32 cellular contexts compared by ENCODE assay signal in genomic region chr3:46375214-46375613, GRCh38. TPM values are rescaled to one million over a fixed set of nuclear protein-coding genes. Genes with fewer than 3 reads are reported as not detected.
DNase-seq lines count a peak whose midpoint lies in the region; ATAC-seq and TF ChIP-seq lines count a peak whose summit lies in the region.
"Had no signal": no experiment of that assay in that cellular context is flagged by ENCODE, and none has a peak within 500 bp of the region (broad histone marks: within the 10 kb centered on the region; RNA-seq: fewer than 3 reads in every experiment).

No MANE protein-coding gene starts in this region.

- H3K27me3 Mint-ChIP-seq in activated CD4-positive, alpha-beta T cell treated with anti-CD3 and anti-CD28 coated beads, Interleukin-2, amount 10 ng/mL, durations not matched to agents 24 days and 14 days, result peaks cover 30% of the 10 kb centered on the region
- no peaks in the 10 kb centered on the region for H3K27me3 Mint-ChIP-seq in CD4-positive, alpha-beta memory T cell
- H3K27me3 Mint-ChIP-seq in T-cell (no peaks in the 10 kb centered on the region), MCF 10A (ENCODE audit: insufficient read depth, unreplicated experiment) (peaks cover 43% of the 10 kb centered on the region)
- no peaks in the 10 kb centered on the region for H3K27me3 Mint-ChIP-seq in effector memory CD8-positive, alpha-beta T cell

- peaks cover 67% of the 10 kb centered on the region for H3K4me1 ChIP-seq in CD4-positive, alpha-beta memory T cell (ENCODE audit: insufficient read depth, low read length)
- peaks cover 4% of the 10 kb centered on the region for H3K4me1 ChIP-seq in psoas muscle
- H3K4me1 ChIP-seq: foreskin keratinocyte, right lobe of liver, tibial artery, vagina had no signal

- no peak overlapping the region for H3K4me3 ChIP-seq in CD4-positive, alpha-beta memory T cell (ENCODE audit: low read length in 2 of 2)
- H3K4me3 ChIP-seq in psoas muscle, result no peak overlapping the region
- H3K4me3 ChIP-seq: esophagus squamous epithelium, PC-9, right lobe of liver, tibial artery, vagina had no signal

- no peak for TF ChIP-seq CTCF in psoas muscle (IDR thresholded peaks at IDR 0.05)
- TF ChIP-seq CTCF in MCF 10A (IDR thresholded peaks at IDR 0.05; ENCODE audit: unreplicated experiment), result no peak

- H3K27me3 ChIP-seq in CD4-positive, alpha-beta memory T cell (ENCODE audit: insufficient read depth, low read length), result no peaks in the 10 kb centered on the region
- no peaks in the 10 kb centered on the region for H3K27me3 ChIP-seq in psoas muscle (ENCODE audit: insufficient read depth in 3 of 3, low read length in 2 of 3)
- H3K27me3 ChIP-seq: right lobe of liver, spleen, vagina had no signal

- ATAC-seq in T-cell (replicated peaks in 1 of 4) (no peak), psoas muscle (no peak), HG03342 (IDR thresholded peaks at IDR 0.05; ENCODE audit: unreplicated experiment) (no peak)
- ATAC-seq in effector memory CD8-positive, alpha-beta T cell (replicated peaks), result no peak
- ATAC-seq: foreskin keratinocyte, heart left ventricle, right lobe of liver had no signal

- intact Hi-C loops in activated CD4-positive, alpha-beta T cell treated with anti-CD3 and anti-CD28 coated beads, Interleukin-2, amount 10 ng/mL, durations not matched to agents 24 days and 14 days (cut with micrococcal nuclease), result loop anchor here (10.0 kb wide), 2 partner anchors 510 to 610 kb away; no protein-coding TSS in a partner anchor
- intact Hi-C loops in CD4-positive, alpha-beta memory T cell (cut with micrococcal nuclease), result loop anchor here (10.0 kb wide), 1 partner anchor 610 kb away; no protein-coding TSS in a partner anchor
- intact Hi-C loops in psoas muscle (cut with DNase I) (loop anchor here in 1 of 2 donors (5.0 kb wide), 3 partner anchors 228 to 433 kb away; partner anchors contain the start of gene CXCR6), MCF 10A (cut with micrococcal nuclease) (loop anchor here (10.0 kb wide), 1 partner anchor 610 kb away; no protein-coding TSS in a partner anchor)

- H3K36me3 ChIP-seq in CD4-positive, alpha-beta memory T cell (ENCODE audit: insufficient read depth, low read length), result no peaks in the 10 kb centered on the region
- H3K36me3 ChIP-seq in psoas muscle (ENCODE audit: insufficient read depth in 1 of 2, low read depth in 1 of 2), result no peaks in the 10 kb centered on the region
- H3K36me3 ChIP-seq: esophagus squamous epithelium, heart left ventricle, right lobe of liver, spleen, tibial artery, vagina had no signal

- POLR2A ChIA-PET in CD4-positive, alpha-beta memory T cell (lab: Charles Lee; ENCODE audit: partially characterized antibody), result interaction anchor here (0.7 to 1.3 kb wide), 5 partner anchors 21 to 298 kb away, joined by 3 to 7 read pairs (median 3); no protein-coding TSS in a partner anchor
- POLR2A ChIA-PET in T-cell (lab: Charles Lee), result no interaction called here
- POLR2A ChIA-PET in MCF 10A (lab: Yijun Ruan, JAX), result interaction anchor here (0.6 kb wide), 1 partner anchor 11 kb away, joined by 3 read pairs; no protein-coding TSS in a partner anchor

- 72 to 79% (median 78%) methylated on average over 2 of the region's 2 CpGs for WGBS in psoas muscle, 3 donors

- H3K4me3 Mint-ChIP-seq in activated CD4-positive, alpha-beta T cell treated with anti-CD3 and anti-CD28 coated beads, Interleukin-2, amount 10 ng/mL, durations not matched to agents 24 days and 14 days, result peak overlapping the region; percentile 22
- H3K4me3 Mint-ChIP-seq in CD4-positive, alpha-beta memory T cell, result peak overlapping the region in 7 of 8 donors; percentile 29 to 84 (median 73)
- H3K4me3 Mint-ChIP-seq in T-cell (peak overlapping the region in 1 of 3 donors; percentile 48), MCF 10A (ENCODE audit: unreplicated experiment) (no peak overlapping the region)
- H3K4me3 Mint-ChIP-seq in effector memory CD8-positive, alpha-beta T cell, result peak overlapping the region; percentile 82 to 83
- H3K4me3 Mint-ChIP-seq: brain, mesothelial cell of epicardium had no signal

- BruUV-seq in MCF 10A (replicated peaks; lab: Mats Ljungman, UMichigan), result no TSS peak

- no peaks in the 10 kb centered on the region for H3K9me3 ChIP-seq in CD4-positive, alpha-beta memory T cell (ENCODE audit: control insufficient read depth in 1 of 2, low read length in 2 of 2)
- H3K9me3 ChIP-seq in psoas muscle, result no peaks in the 10 kb centered on the region
- H3K9me3 ChIP-seq: esophagus squamous epithelium, heart left ventricle, right lobe of liver, spleen, tibial artery, vagina had no signal

- H3K27ac Mint-ChIP-seq in activated CD4-positive, alpha-beta T cell treated with anti-CD3 and anti-CD28 coated beads, Interleukin-2, amount 10 ng/mL, durations not matched to agents 24 days and 14 days, result peak overlapping the region; percentile 31
- peak overlapping the region; percentile 56 to 86 (median 75) for H3K27ac Mint-ChIP-seq in CD4-positive, alpha-beta memory T cell
- H3K27ac Mint-ChIP-seq in T-cell (peak overlapping the region; percentile 75 to 78), MCF 10A (ENCODE audit: low read depth, unreplicated experiment) (no peak overlapping the region)
- H3K27ac Mint-ChIP-seq in effector memory CD8-positive, alpha-beta T cell, result peak overlapping the region; percentile 89 to 92
- H3K27ac Mint-ChIP-seq: brain, mesothelial cell of epicardium, progenitor cell of endocrine pancreas had no signal

- CTCF ChIA-PET in CD4-positive, alpha-beta memory T cell (lab: Charles Lee; ENCODE audit: partially characterized antibody), result interaction anchor here (1.2 to 13.1 kb wide), 5 partner anchors 81 to 293 kb away, joined by 3 to 267 read pairs (median 6); no protein-coding TSS in a partner anchor
- CTCF ChIA-PET in T-cell (lab: Charles Lee), result interaction anchor here in 1 of 2 donors (1.2 to 1.3 kb wide), 3 partner anchors 76 to 167 kb away, joined by 3 to 6 read pairs (median 3); partner anchors contain the start of gene CCR1
- CTCF ChIA-PET in MCF 10A (lab: Yijun Ruan, JAX), result interaction anchor here (0.7 to 13.0 kb wide), 5 partner anchors 96 to 295 kb away, joined by 3 to 202 read pairs (median 6); no protein-coding TSS in a partner anchor

- peaks cover 11% of the 10 kb centered on the region for H3K36me3 Mint-ChIP-seq in activated CD4-positive, alpha-beta T cell treated with anti-CD3 and anti-CD28 coated beads, Interleukin-2, amount 10 ng/mL, durations not matched to agents 24 days and 14 days (ENCODE audit: low read depth)
- H3K36me3 Mint-ChIP-seq in CD4-positive, alpha-beta memory T cell, result peaks cover 0 to 14% of the 10 kb centered on the region in 2 donors
- H3K36me3 Mint-ChIP-seq in T-cell (no peaks in the 10 kb centered on the region), MCF 10A (ENCODE audit: insufficient read depth, unreplicated experiment) (no peaks in the 10 kb centered on the region)
- peaks cover 41% of the 10 kb centered on the region for H3K36me3 Mint-ChIP-seq in effector memory CD8-positive, alpha-beta T cell (ENCODE audit: insufficient read depth)
- H3K36me3 Mint-ChIP-seq: brain, mesothelial cell of epicardium had no signal

- no peaks in the 10 kb centered on the region for H3K9me3 Mint-ChIP-seq in activated CD4-positive, alpha-beta T cell treated with anti-CD3 and anti-CD28 coated beads, Interleukin-2, amount 10 ng/mL, durations not matched to agents 24 days and 14 days
- peaks cover 0 to 2% (median 0%) of the 10 kb centered on the region in 8 donors for H3K9me3 Mint-ChIP-seq in CD4-positive, alpha-beta memory T cell
- H3K9me3 Mint-ChIP-seq in T-cell, result no peaks in the 10 kb centered on the region
- no peaks in the 10 kb centered on the region for H3K9me3 Mint-ChIP-seq in effector memory CD8-positive, alpha-beta T cell
- no peaks in the 10 kb centered on the region for H3K9me3 Mint-ChIP-seq in MCF 10A (ENCODE audit: unreplicated experiment)
- H3K9me3 Mint-ChIP-seq: brain, mesothelial cell of epicardium had no signal

- H3K4me1 Mint-ChIP-seq in activated CD4-positive, alpha-beta T cell treated with anti-CD3 and anti-CD28 coated beads, Interleukin-2, amount 10 ng/mL, durations not matched to agents 24 days and 14 days, result peaks cover 49% of the 10 kb centered on the region
- peaks cover 42 to 81% (median 65%) of the 10 kb centered on the region in 4 donors for H3K4me1 Mint-ChIP-seq in CD4-positive, alpha-beta memory T cell
- H3K4me1 Mint-ChIP-seq in T-cell (peaks cover 35 to 66% (median 59%) of the 10 kb centered on the region in 3 donors), MCF 10A (ENCODE audit: insufficient read depth, unreplicated experiment) (peaks cover 6% of the 10 kb centered on the region)
- H3K4me1 Mint-ChIP-seq in effector memory CD8-positive, alpha-beta T cell (ENCODE audit: low read depth in 2 of 2), result peaks cover 47 to 69% of the 10 kb centered on the region in 2 donors
- H3K4me1 Mint-ChIP-seq: brain had no signal

- peak overlapping the region; percentile 18 for H3K27ac ChIP-seq in CD4-positive, alpha-beta memory T cell (ENCODE audit: low read depth, low read length)
- H3K27ac ChIP-seq in psoas muscle, result no peak overlapping the region
- H3K27ac ChIP-seq: esophagus squamous epithelium, foreskin keratinocyte, heart left ventricle, PC-9, right lobe of liver, tibial artery, vagina had no signal

- no peak for DNase-seq in activated CD4-positive, alpha-beta T cell treated with anti-CD3 and anti-CD28 coated beads, Interleukin-2, amount 10 ng/mL, durations not matched to agents 24 days and 14 days
- DNase-seq in activated CD4-positive, alpha-beta T cell treated with anti-CD3 and anti-CD28 coated beads, Interleukin-2, amount 50 U/mL, for 48 hours, result no peak
- no peak for DNase-seq in CD4-positive, alpha-beta memory T cell
- no peak for DNase-seq in T-cell
- no peak for DNase-seq in effector memory CD8-positive, alpha-beta T cell
- no peak for DNase-seq in psoas muscle
- no peak for DNase-seq in MCF 10A (ENCODE audit: unreplicated experiment)
- DNase-seq: activated CD4-positive, alpha-beta T cell treated with anti-CD3 and anti-CD28 coated beads, Interleukin-2, amount 50 U/mL, for 1 hour; activated gamma-delta T cell; cerebellar nuclear complex; esophagus squamous epithelium; foreskin keratinocyte; HCEC 1CT; heart left ventricle; Karpas-422; kidney; NCI-H1436 treated with DMSO at 0.1 percent for 48 hours; NCI-H345; NCI-H69; PC-9; right lobe of liver; spleen; stimulated activated CD4-positive, alpha-beta T cell treated with anti-CD3 and anti-CD28 coated beads, Interleukin-2, amount 100 ng/mL, for 24 hours; stimulated activated CD8-positive, alpha-beta memory T cell treated with anti-CD3 and anti-CD28 coated beads, Interleukin-4, amount 100 ng/mL, for 48 hours; tibial artery had no signal

RNA-seq across cellular contexts. Expression of gene CCR5, which starts 4.5 kb away (rescaled TPM):
- total RNA-seq in activated CD4-positive, alpha-beta T cell treated with anti-CD3 and anti-CD28 coated beads, Interleukin-2, amount 10 ng/mL, durations not matched to agents 24 days and 14 days, result 1.7 and 2.3 TPM in 2 replicates
- total RNA-seq in CD4-positive, alpha-beta memory T cell, result 1 to 10 TPM; 6.8 to 6.9 TPM
- polyA plus RNA-seq in CD4-positive, alpha-beta memory T cell, result 1 to 10 TPM in 1 of 2 donors, under 1 TPM in 1; 0.59 to 5.5 TPM
- total RNA-seq in T-cell (10 to 100 TPM in 3 of 5 donors, 1 to 10 TPM in 2; 4.0 to 14.6 (median 10.1) TPM), psoas muscle (1 to 10 TPM in 1 of 4 donors, under 1 TPM in 3; 0.19 to 1.1 (median 0.52) TPM), MCF 10A (2022) (not detected in 2 replicates)
- under 1 TPM; 0.08 to 0.21 (median 0.14) TPM for polyA plus RNA-seq in psoas muscle
- total RNA-seq: A172, dermis microvascular lymphatic vessel endothelial cell, foreskin keratinocyte, mesothelial cell of epicardium, PC-9, progenitor cell of endocrine pancreas had no signal
- polyA plus RNA-seq: foreskin keratinocyte had no signal

RNA-seq across cellular contexts. Expression of gene CCR2, which starts 21.3 kb away (rescaled TPM):
- 6.1 and 6.8 TPM in 2 replicates for total RNA-seq in activated CD4-positive, alpha-beta T cell treated with anti-CD3 and anti-CD28 coated beads, Interleukin-2, amount 10 ng/mL, durations not matched to agents 24 days and 14 days
- 10 to 100 TPM; 16.3 to 18.4 TPM for total RNA-seq in CD4-positive, alpha-beta memory T cell
- 10 to 100 TPM; 39.7 to 64.7 TPM for polyA plus RNA-seq in CD4-positive, alpha-beta memory T cell
- total RNA-seq in T-cell (10 to 100 TPM in 2 of 5 donors, 1 to 10 TPM in 3; 3.3 to 15.1 (median 8.1) TPM), psoas muscle (1 to 10 TPM in 1 of 4 donors, under 1 TPM in 3; 0.23 to 1.0 (median 0.38) TPM), MCF 10A (2022) (not detected in 2 replicates)
- polyA plus RNA-seq in psoas muscle, result under 1 TPM; 0.10 to 0.34 (median 0.27) TPM
- total RNA-seq: A172, dermis microvascular lymphatic vessel endothelial cell, foreskin keratinocyte, mesothelial cell of epicardium, PC-9, progenitor cell of endocrine pancreas had no signal
- polyA plus RNA-seq: foreskin keratinocyte had no signal

RNA-seq across cellular contexts. Expression of gene CCRL2, which starts 31.8 kb away (rescaled TPM):
- 1.7 and 1.9 TPM in 2 replicates for total RNA-seq in activated CD4-positive, alpha-beta T cell treated with anti-CD3 and anti-CD28 coated beads, Interleukin-2, amount 10 ng/mL, durations not matched to agents 24 days and 14 days
- 1 to 10 TPM in 1 of 2 experiments, under 1 TPM in 1; 0.58 to 1.8 TPM for total RNA-seq in CD4-positive, alpha-beta memory T cell
- polyA plus RNA-seq in CD4-positive, alpha-beta memory T cell, result under 1 TPM; 0.39 to 0.98 TPM
- 1 to 10 TPM; 1.1 to 2.5 (median 1.6) TPM for total RNA-seq in T-cell
- total RNA-seq in psoas muscle, result 1 to 10 TPM; 1.0 to 1.8 (median 1.7) TPM
- 1 to 10 TPM in 1 of 3 donors, under 1 TPM in 2; 0.55 to 1.1 (median 0.70) TPM for polyA plus RNA-seq in psoas muscle
- total RNA-seq in MCF 10A (2022), result not detected in 2 replicates
- total RNA-seq: A172, foreskin keratinocyte, mesothelial cell of epicardium, progenitor cell of endocrine pancreas, vagina had no signal
- polyA plus RNA-seq: foreskin keratinocyte had no signal

Comparison
In these comparisons a context has a peak if more than half of its experiments do, and no peak if none do; other contexts are left out.
1. POLR2A ChIA-PET loops: an anchor here in CD4-positive, alpha-beta memory T cell (0.7 to 1.3 kb wide) and MCF 10A (0.6 kb wide); none called in T-cell.